Comparison of ENCODE assay signal across 17 cellular contexts in genomic region chr17:74592087-74592990, GRCh38. TPM values are rescaled to one million over a fixed set of nuclear protein-coding genes. Genes with fewer than 3 reads are reported as not detected.
A peak's percentile ranks its signal among the peaks of the same experiment; 100 is the strongest.
DNase-seq lines count a peak whose midpoint lies in the region; ATAC-seq lines count a peak whose summit lies in the region.
"Had no signal": no experiment of that assay in that cellular context is flagged by ENCODE, and none has a peak within 500 bp of the region (broad histone marks: within the 10 kb centered on the region; RNA-seq: fewer than 3 reads in every experiment).

CD300LD (minus strand) TSS chr17:74592283; CDS start chr17:74592202, 81 bp downstream.

- H3K4me3 Mint-ChIP-seq in activated CD4-positive, alpha-beta T cell treated with anti-CD3 and anti-CD28 coated beads for 36 hours, result peak within 1 kb of the TSS; percentile 24
- peak within 1 kb of the TSS; percentile 21 to 76 (median 58) for H3K4me3 Mint-ChIP-seq in naive thymus-derived CD4-positive, alpha-beta T cell

- POLR2A ChIA-PET in activated CD4-positive, alpha-beta T cell treated with anti-CD3 and anti-CD28 coated beads for 36 hours (lab: Charles Lee), result interaction anchor here (0.6 kb wide), 2 partner anchors 9 to 158 kb away, joined by 3 read pairs; no protein-coding TSS in a partner anchor
- POLR2A ChIA-PET in naive thymus-derived CD4-positive, alpha-beta T cell (lab: Charles Lee), result no interaction called here

- peaks cover 0 to 14% of the 10 kb centered on the region in 2 donors for H3K4me1 ChIP-seq in naive thymus-derived CD4-positive, alpha-beta T cell (ENCODE audit: control insufficient read depth in 2 of 2, insufficient read depth in 2 of 2, low read length in 2 of 2)
- H3K4me1 ChIP-seq: Caco-2 had no signal

- CTCF ChIA-PET in activated CD4-positive, alpha-beta T cell treated with anti-CD3 and anti-CD28 coated beads for 36 hours (lab: Charles Lee), result interaction anchor here (0.6 to 2.8 kb wide), 7 partner anchors 11 to 224 kb away, joined by 3 to 8 read pairs (median 3); partner anchors contain the start of gene GPR142
- CTCF ChIA-PET in naive thymus-derived CD4-positive, alpha-beta T cell (lab: Charles Lee), result interaction anchor here (0.5 to 1.6 kb wide), 2 partner anchors 12 to 116 kb away, joined by 3 to 7 read pairs; no protein-coding TSS in a partner anchor

- no peak within 1 kb of the TSS for H3K4me3 ChIP-seq in naive thymus-derived CD4-positive, alpha-beta T cell (ENCODE audit: low read length)

- peaks cover 0 to 4% of the 10 kb centered on the region in 2 donors for H3K27me3 ChIP-seq in naive thymus-derived CD4-positive, alpha-beta T cell (ENCODE audit: control insufficient read depth in 2 of 2, insufficient read depth in 2 of 2, low read length in 2 of 2)

- no peaks in the 10 kb centered on the region for H3K9me3 ChIP-seq in naive thymus-derived CD4-positive, alpha-beta T cell (ENCODE audit: control insufficient read depth in 2 of 3, low read length in 3 of 3)
- H3K9me3 ChIP-seq: Caco-2 had no signal

- no peaks in the 10 kb centered on the region for H3K36me3 Mint-ChIP-seq in activated CD4-positive, alpha-beta T cell treated with anti-CD3 and anti-CD28 coated beads for 36 hours (ENCODE audit: low read depth)
- peaks cover 0 to 4% (median 0%) of the 10 kb centered on the region in 5 donors for H3K36me3 Mint-ChIP-seq in naive thymus-derived CD4-positive, alpha-beta T cell

- peak; percentile 87 for ATAC-seq in activated CD4-positive, alpha-beta T cell treated with anti-CD3 and anti-CD28 coated beads for 36 hours
- peak; percentile 54 for ATAC-seq in naive thymus-derived CD4-positive, alpha-beta T cell

- DNase-seq in activated CD4-positive, alpha-beta T cell treated with anti-CD3 and anti-CD28 coated beads for 36 hours, result peak; percentile 38
- no peak for DNase-seq in activated CD4-positive, alpha-beta T cell treated with anti-CD3 and anti-CD28 coated beads, Interleukin-2, amount 50 U/mL, for 1 hour
- DNase-seq in HT1080 (ENCODE audit: low read depth) (peak; percentile 26), RPMI7951 (ENCODE audit: low read depth) (peak; percentile 14), NCI-H1417 (lab: John Stamatoyannopoulos, UW) (no peak)
- peak in 5 of 9 donors; percentile 17 to 42 (median 31) for DNase-seq in naive thymus-derived CD4-positive, alpha-beta T cell
- no peak for DNase-seq in stimulated activated CD4-positive, alpha-beta T cell treated with anti-CD3 and anti-CD28 coated beads, Interleukin-4, amount 100 ng/mL, for 1 hour
- no peak for DNase-seq in activated CD4-positive, CD25-positive, alpha-beta regulatory T cell treated with anti-CD3 and anti-CD28 coated beads, Interleukin-2, amount 50 U/mL, for 72 hours
- DNase-seq: Caco-2, cerebellar nuclear complex, foreskin melanocyte, NCI-H187 treated with DMSO at 0.1 percent for 48 hours, NCI-H526, T-helper 9 cell had no signal

- peak within 1 kb of the TSS; percentile 3 for H3K27ac Mint-ChIP-seq in activated CD4-positive, alpha-beta T cell treated with anti-CD3 and anti-CD28 coated beads for 36 hours
- H3K27ac Mint-ChIP-seq in naive thymus-derived CD4-positive, alpha-beta T cell, result peak within 1 kb of the TSS in 8 of 9 donors; percentile 33 to 77 (median 70)

- H3K4me1 Mint-ChIP-seq in activated CD4-positive, alpha-beta T cell treated with anti-CD3 and anti-CD28 coated beads for 36 hours, result peaks cover 19% of the 10 kb centered on the region
- peaks cover 8 to 20% (median 18%) of the 10 kb centered on the region in 7 donors for H3K4me1 Mint-ChIP-seq in naive thymus-derived CD4-positive, alpha-beta T cell

- H3K27me3 Mint-ChIP-seq in activated CD4-positive, alpha-beta T cell treated with anti-CD3 and anti-CD28 coated beads for 36 hours, result peaks cover 2% of the 10 kb centered on the region
- peaks cover 0 to 27% (median 5%) of the 10 kb centered on the region in 5 donors for H3K27me3 Mint-ChIP-seq in naive thymus-derived CD4-positive, alpha-beta T cell

- intact Hi-C loops in activated CD4-positive, alpha-beta T cell treated with anti-CD3 and anti-CD28 coated beads for 36 hours (cut with DNase I, micrococcal nuclease), result no loop called here
- intact Hi-C loops in naive thymus-derived CD4-positive, alpha-beta T cell (cut with micrococcal nuclease), result no loop called here

- no peaks in the 10 kb centered on the region for H3K36me3 ChIP-seq in naive thymus-derived CD4-positive, alpha-beta T cell (ENCODE audit: control insufficient read depth in 2 of 3, insufficient read depth in 3 of 3, low read length in 3 of 3)

- H3K27ac ChIP-seq in naive thymus-derived CD4-positive, alpha-beta T cell (ENCODE audit: low read depth, low read length), result no peak within 1 kb of the TSS

- no peaks in the 10 kb centered on the region for H3K9me3 Mint-ChIP-seq in activated CD4-positive, alpha-beta T cell treated with anti-CD3 and anti-CD28 coated beads for 36 hours (ENCODE audit: low read depth)
- H3K9me3 Mint-ChIP-seq in naive thymus-derived CD4-positive, alpha-beta T cell, result peaks cover 0 to 2% (median 0%) of the 10 kb centered on the region in 11 donors

RNA-seq across cellular contexts. Expression of gene CD300LD, which starts in this region (rescaled TPM):
- under 1 TPM in 1 of 2 experiments, not detected in 1; 0.18 TPM for total RNA-seq in activated CD4-positive, alpha-beta T cell treated with anti-CD3 and anti-CD28 coated beads for 36 hours
- total RNA-seq in HT1080 (2014; rRNA removed; shearing (Covaris generic)), result not detected in 2 replicates
- polyA plus RNA-seq in HT1080 (2015; cell fraction: cytosol; rRNA removed), result not detected in 2 replicates
- not detected in 2 replicates for polyA plus RNA-seq in HT1080 (2015; cell fraction: nucleus; rRNA removed)
- total RNA-seq in RPMI7951 (2014; rRNA removed; shearing (Covaris generic)), result not detected in 2 replicates
- under 1 TPM in 1 of 5 experiments, not detected in 4; 0.39 TPM for total RNA-seq in naive thymus-derived CD4-positive, alpha-beta T cell
- polyA plus RNA-seq in naive thymus-derived CD4-positive, alpha-beta T cell, result not detected
- total RNA-seq: A673, Caco-2, pulmonary artery endothelial cell had no signal
- polyA plus RNA-seq: liver had no signal

Comparison
In these comparisons a context has a peak if more than half of its experiments do, and no peak if none do; other contexts are left out.
1. Peak in DNase-seq and ATAC-seq in activated CD4-positive, alpha-beta T cell treated with anti-CD3 and anti-CD28 coated beads for 36 hours; RNA of the gene not detected or under 1 TPM.
2. Peak in DNase-seq in HT1080; RNA of the gene not detected or under 1 TPM.
3. Peak in DNase-seq in RPMI7951; RNA of the gene not detected or under 1 TPM.
4. Peak in DNase-seq and ATAC-seq in naive thymus-derived CD4-positive, alpha-beta T cell; RNA of the gene not detected or under 1 TPM.